ENCODE assay signal across 3 cellular contexts in the genomic region with DNA sequence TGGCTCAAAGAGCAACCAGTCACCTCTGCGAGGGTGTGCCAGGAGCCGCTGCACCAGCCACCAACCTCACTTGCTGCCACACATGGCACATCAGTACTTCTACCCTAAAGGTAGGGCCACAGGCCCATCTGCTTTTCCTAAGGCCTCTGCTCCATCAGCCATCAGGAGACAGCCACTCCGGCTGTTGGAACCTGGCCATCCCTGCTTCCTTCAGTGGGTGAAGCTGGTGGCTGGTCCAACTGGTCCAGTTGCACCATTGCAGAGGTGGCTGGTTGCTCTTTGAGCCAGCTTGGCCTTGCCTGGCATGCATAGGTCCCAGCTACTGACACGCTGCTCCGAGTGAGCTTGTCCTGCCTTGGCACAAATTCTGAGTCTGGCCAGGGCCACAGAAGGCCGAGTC. TPM values are rescaled to one million over a fixed set of nuclear protein-coding genes. Genes with fewer than 3 reads are reported as not detected.
"Had no signal": no experiment of that assay in that cellular context is flagged by ENCODE, and none has a peak within 500 bp of the region (broad histone marks: within the 10 kb centered on the region; RNA-seq: fewer than 3 reads in every experiment).

No MANE protein-coding gene starts in this region.

RNA-seq across cellular contexts. Expression of a gene that starts 53.7 kb away (rescaled TPM):
- total RNA-seq: M059J, PC-3, SK-MEL-5 had no signal
